9 cellular contexts compared by ENCODE assay signal in the genomic region with DNA sequence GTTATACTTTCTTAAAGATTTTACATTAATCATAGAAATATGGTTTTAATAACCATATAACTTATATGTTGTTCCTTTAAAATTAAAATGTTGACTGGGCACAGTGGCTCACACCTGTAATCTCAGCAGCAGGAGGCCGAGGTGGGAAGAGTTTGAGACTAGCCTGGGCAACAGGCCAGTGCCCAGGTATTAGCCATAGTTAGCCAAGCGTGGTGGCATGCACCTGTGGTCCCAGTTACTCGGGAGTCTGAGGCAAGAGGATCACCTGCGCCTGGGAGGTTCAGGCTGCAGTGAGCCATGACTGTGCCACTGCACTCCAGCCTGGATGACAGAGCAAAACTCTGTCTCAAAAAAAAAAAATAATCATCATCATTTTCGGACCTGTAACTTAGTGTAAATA.
"Had no signal": no experiment of that assay in that cellular context is flagged by ENCODE, and none has a peak within 500 bp of the region (broad histone marks: within the 10 kb centered on the region; RNA-seq: fewer than 3 reads in every experiment).

No MANE protein-coding gene starts in this region.

- ATAC-seq: HCT116, HepG2, K562 had no signal

- H3K4me3 Mint-ChIP-seq: HFFc6, IgD-negative memory B cell had no signal

- DNase-seq: GM23248, GOT3, H7, HFFc6, KG1 had no signal

- H3K36me3 Mint-ChIP-seq: IgD-negative memory B cell had no signal

- H3K27me3 Mint-ChIP-seq: IgD-negative memory B cell had no signal

- H3K27ac Mint-ChIP-seq: HFFc6, IgD-negative memory B cell had no signal
